8 cellular contexts compared by ENCODE assay signal in genomic region chr2:190648289-190649034, GRCh38. TPM values are rescaled to one million over a fixed set of nuclear protein-coding genes. Genes with fewer than 3 reads are reported as not detected.
DNase-seq lines count a peak whose midpoint lies in the region; TF ChIP-seq lines count a peak whose summit lies in the region.

No MANE protein-coding gene starts in this region.

- H3K27me3 ChIP-seq in NT2/D1 (ENCODE audit: insufficient read depth, insufficient read length) (peaks cover 40% of the 10 kb centered on the region), mucosa of rectum (ENCODE audit: control insufficient read depth in 2 of 2, insufficient read depth in 2 of 2, low read length in 2 of 2) (no peaks in the 10 kb centered on the region)

- H3K4me3 ChIP-seq in NT2/D1 (ENCODE audit: insufficient read length, low read depth) (peak overlapping the region; percentile 53), mucosa of rectum (ENCODE audit: low read length in 2 of 2) (peak overlapping the region; percentile 74 to 76)

- H3K9ac ChIP-seq in NT2/D1 (ENCODE audit: insufficient read length, low read depth) (peak overlapping the region; percentile 54), mucosa of rectum (ENCODE audit: low read depth in 1 of 2, low read length in 2 of 2) (peak overlapping the region; percentile 60 to 73)

- DNase-seq in COR-L47 (lab: John Stamatoyannopoulos, UW) (peak; percentile 80), GM20000 (ENCODE audit: low spot score) (peak; percentile 96), HT1080 (ENCODE audit: low read depth) (peak; percentile 75), NT2/D1 (ENCODE audit: low read depth, low spot score) (no peak), activated T-cell treated with anti-CD3 and anti-CD28 coated beads for 24 hours (ENCODE audit: low read depth) (peak; percentile 74), epithelial cell of prostate (ENCODE audit: low read depth, low spot score) (peak; percentile 46)
- DNase-seq in stimulated activated CD8-positive, alpha-beta memory T cell treated with anti-CD3 and anti-CD28 coated beads, Interleukin-4, amount 100 ng/mL, for 24 hours (ENCODE audit: low read depth): peak; percentile 78

- H3K27ac ChIP-seq in epithelial cell of prostate (peak overlapping the region; percentile 84), mucosa of rectum (ENCODE audit: low read depth in 2 of 2, low read length in 2 of 2) (peak overlapping the region; percentile 66 to 82)

- TF ChIP-seq CTCF in GM20000 (IDR thresholded peaks at IDR 0.05; ENCODE audit: extremely low read depth, missing control alignments): no peak

- H3K36me3 ChIP-seq in NT2/D1 (ENCODE audit: insufficient read depth, insufficient read length, low read length) (no peaks in the 10 kb centered on the region), mucosa of rectum (ENCODE audit: control insufficient read depth in 2 of 2, insufficient read depth in 2 of 2, low read length in 2 of 2) (no peaks in the 10 kb centered on the region)

- H3K4me1 ChIP-seq in NT2/D1 (ENCODE audit: insufficient read depth, insufficient read length) (no peaks in the 10 kb centered on the region), mucosa of rectum (ENCODE audit: control insufficient read depth in 2 of 2, insufficient read depth in 2 of 2, low read length in 2 of 2) (peaks cover 3 to 4% of the 10 kb centered on the region in 2 donors)

- no peaks in the 10 kb centered on the region for H3K9me3 ChIP-seq in NT2/D1 (ENCODE audit: insufficient read depth, low read length)
- no peaks in the 10 kb centered on the region for H3K9me3 ChIP-seq in mucosa of rectum (ENCODE audit: control insufficient read depth in 2 of 2, low read length in 2 of 2)

RNA-seq across cellular contexts. Expression of gene NAB1, which starts 0.4 kb away (rescaled TPM):
- 24.7 and 27.7 TPM in 2 replicates for total RNA-seq in HT1080 (2014; rRNA removed; shearing (Covaris generic))
- 19.3 and 23.5 TPM in 2 replicates for polyA plus RNA-seq in HT1080 (2015; cell fraction: cytosol; rRNA removed)
- 56.4 and 58.7 TPM in 2 replicates for polyA plus RNA-seq in HT1080 (2015; cell fraction: nucleus; rRNA removed)
